In genomic region chr11:890794-891600, GRCh38 we compare ENCODE assay signal across 1 cellular context.
TF ChIP-seq lines count a peak whose summit lies in the region.

No MANE protein-coding gene starts in this region.

TF ChIP-seq in IMR-90, 13 proteins besides CTCF, POLR2A, EP300 and RAD21:
- TF ChIP-seq MXI1 (IDR thresholded peaks at IDR 0.05; ENCODE audit: borderline replicate concordance, low read depth, low read length) = no peak
- TF ChIP-seq FOS (IDR thresholded peaks at IDR 0.05; ENCODE audit: low read depth, low read length) = no peak
